Comparison of ENCODE assay signal across 1 cellular context in genomic region chr7:20482071-20482470, GRCh38.
TF ChIP-seq lines count a peak whose summit lies in the region.

No MANE protein-coding gene starts in this region.

TF ChIP-seq in GM23338, 12 proteins besides CTCF, POLR2A, EP300 and RAD21:
- TF ChIP-seq ZNF462 (CRISPR knock-in tag; IDR thresholded peaks at IDR 0.05) (no peak), REST (IDR thresholded peaks at IDR 0.05; ENCODE audit: unreplicated experiment) (no peak), CREB1 (CRISPR knock-in tag; IDR thresholded peaks at IDR 0.05; ENCODE audit: low read depth) (no peak), STAT1 (IDR thresholded peaks at IDR 0.05; ENCODE audit: unreplicated experiment) (no peak), POLR2AphosphoS5 (IDR thresholded peaks at IDR 0.05; ENCODE audit: low read depth) (no peak), EZH2phosphoT487 (IDR thresholded peaks at IDR 0.05; ENCODE audit: unreplicated experiment) (no peak), ZNF331 (CRISPR knock-in tag; IDR thresholded peaks at IDR 0.05; ENCODE audit: low read depth) (no peak)
